Comparison of ENCODE assay signal across 1 cellular context in the genomic region with DNA sequence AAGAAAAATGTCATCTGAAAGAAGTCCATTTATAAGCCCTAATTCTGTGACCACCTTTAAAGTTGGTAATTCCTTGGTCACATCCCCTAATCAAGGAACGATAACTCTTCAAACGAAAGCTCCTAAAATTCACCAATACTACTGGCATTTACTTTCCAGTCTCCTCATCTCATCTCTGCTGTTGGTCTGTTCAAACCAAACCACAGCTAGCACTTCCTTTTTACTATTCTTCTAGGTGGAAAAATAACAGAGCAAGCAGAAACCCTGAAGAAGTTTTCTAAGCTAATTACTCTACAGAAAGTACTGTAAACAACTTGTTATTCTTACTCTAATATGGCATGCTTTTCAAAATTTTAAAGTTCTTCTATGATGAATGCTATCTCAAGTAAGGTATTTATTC.
TF ChIP-seq lines count a peak whose summit lies in the region.

No MANE protein-coding gene starts in this region.

TF ChIP-seq in HepG2, 621 proteins besides CTCF, POLR2A, EP300 and RAD21:
- TF ChIP-seq, protein P1, sequence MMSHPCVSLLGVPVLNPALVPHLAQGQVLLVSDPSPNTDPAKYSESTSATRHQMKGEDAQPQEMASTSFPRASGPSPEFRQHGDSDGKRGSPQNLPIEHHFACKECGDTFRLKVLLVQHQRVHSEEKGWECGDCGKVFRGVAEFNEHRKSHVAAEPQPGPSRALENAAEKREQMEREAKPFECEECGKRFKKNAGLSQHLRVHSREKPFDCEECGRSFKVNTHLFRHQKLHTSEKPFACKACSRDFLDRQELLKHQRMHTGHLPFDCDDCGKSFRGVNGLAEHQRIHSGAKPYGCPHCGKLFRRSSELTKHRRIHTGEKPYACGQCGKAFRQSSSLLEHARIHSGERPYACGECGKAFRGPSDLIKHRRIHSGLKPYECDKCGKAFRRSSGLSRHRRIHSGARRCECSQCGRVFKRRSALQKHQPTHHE (CRISPR knock-in tag; IDR thresholded peaks at IDR 0.05; ENCODE audit: borderline replicate concordance): no peak
- TF ChIP-seq ZNF816 (CRISPR knock-in tag; IDR thresholded peaks at IDR 0.05; ENCODE audit: borderline replicate concordance): peak; percentile 67; the same call in 1 of the 2 replicates
